In the genomic region with DNA sequence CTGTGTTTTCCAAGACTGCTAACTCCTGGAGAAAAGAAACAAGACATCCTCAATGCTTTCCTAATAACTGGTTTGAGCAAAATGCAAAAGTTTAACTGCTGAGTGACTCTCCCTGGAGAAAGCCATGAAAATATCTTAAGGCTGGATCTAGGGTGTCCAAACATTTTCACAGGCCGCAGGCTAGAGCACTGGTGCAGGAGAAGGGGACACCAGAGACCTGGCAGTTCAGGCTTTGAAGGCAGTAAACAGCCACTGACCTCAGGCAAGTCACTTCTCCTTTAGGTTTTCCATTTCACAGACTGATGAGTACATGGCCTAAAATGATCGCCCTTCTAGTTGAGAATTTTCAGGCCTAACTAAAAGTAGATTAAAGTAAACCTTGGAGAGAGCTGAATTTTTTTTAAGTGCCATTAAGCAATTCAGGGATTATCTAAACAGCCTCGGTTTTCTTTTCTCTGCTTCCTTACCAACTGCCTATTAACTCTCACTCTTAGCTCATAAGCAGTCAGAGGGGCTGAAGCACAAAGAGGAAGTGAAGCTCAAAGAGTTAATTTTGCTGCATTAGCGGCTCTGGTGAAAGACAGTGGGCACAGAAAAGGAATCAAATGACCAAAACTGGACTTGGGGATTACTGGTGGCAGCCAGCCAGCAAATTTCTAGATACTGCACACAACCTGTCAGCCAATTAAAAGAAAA, we compare ENCODE assay signal across 8 cellular contexts. TPM values are rescaled to one million over a fixed set of nuclear protein-coding genes. Genes with fewer than 3 reads are reported as not detected.
A peak's percentile ranks its signal among the peaks of the same experiment; 100 is the strongest.
DNase-seq lines count a peak whose midpoint lies in the region; ATAC-seq and TF ChIP-seq lines count a peak whose summit lies in the region.

No MANE protein-coding gene starts in this region.

- no peaks in the 10 kb centered on the region for H3F3A ChIP-seq in PC-3 (ENCODE audit: low read length, unreplicated experiment)

- POLR2A ChIA-PET in PC-3 (lab: Charles Lee; ENCODE audit: unreplicated experiment) = interaction anchor here (0.6 kb wide), 1 partner anchor 50 kb away, joined by 4 read pairs; no protein-coding TSS in a partner anchor

- DNase-seq in DMS 273 (lab: John Stamatoyannopoulos, UW; ENCODE audit: unreplicated experiment) (peak; percentile 23), DMS 273 treated with DMSO at 0.1 percent for 48 hours (lab: John Stamatoyannopoulos, UW) (no peak), PC-3 (peak; percentile 41), fibroblast of villous mesenchyme (ENCODE audit: low read depth) (peak; percentile 66)

- H3K4me3 ChIP-seq in PC-3 (ENCODE audit: low read length) = peak overlapping the region; percentile 92
- H3K4me3 ChIP-seq in fibroblast of villous mesenchyme (ENCODE audit: low read depth, low read length) = peak overlapping the region; percentile 22
- H3K4me3 ChIP-seq in skin epidermis = no peak overlapping the region

- ATAC-seq in PC-3 (no peak), HG03571 (IDR thresholded peaks at IDR 0.05; ENCODE audit: unreplicated experiment) (no peak), HG02571 (IDR thresholded peaks at IDR 0.05; ENCODE audit: unreplicated experiment) (no peak), HG02852 (IDR thresholded peaks at IDR 0.05; ENCODE audit: unreplicated experiment) (no peak)

- H2AFZ ChIP-seq in PC-3 (ENCODE audit: low read length) = no peak overlapping the region

- H3K79me2 ChIP-seq in PC-3 (ENCODE audit: low read length) = peaks cover 66% of the 10 kb centered on the region

- H3K36me3 ChIP-seq in PC-3 (ENCODE audit: low read depth, low read length) = peaks cover 17% of the 10 kb centered on the region; the same call in 1 of the 2 replicates

- no TSS peak for BruUV-seq in PC-3 (replicated peaks; lab: Mats Ljungman, UMichigan)

- peaks cover 38% of the 10 kb centered on the region for H3K4me1 ChIP-seq in PC-3 (ENCODE audit: insufficient read depth, low read length)

- peaks cover 56% of the 10 kb centered on the region for H4K20me1 ChIP-seq in PC-3 (ENCODE audit: low read length)

- no peaks in the 10 kb centered on the region for H3K9me3 ChIP-seq in PC-3 (ENCODE audit: low read length)

- no peak overlapping the region for H3K27ac ChIP-seq in PC-3 (ENCODE audit: low read length)
- peak overlapping the region in 12 of 21 experiments; percentile 7 to 57 (median 28) for H3K27ac ChIP-seq in skin epidermis

- H3K9me2 ChIP-seq in PC-3 (replicated peaks; ENCODE audit: low read length) = no peaks in the 10 kb centered on the region

- H3K9ac ChIP-seq in PC-3 (ENCODE audit: low read length) = no peak overlapping the region

- intact Hi-C loops in PC-3 (cut with micrococcal nuclease) = no loop called here

- TF ChIP-seq CTCF in PC-3 (conservative IDR thresholded peaks at IDR 0.05; ENCODE audit: low read depth, low read length) = no peak
- no peak for TF ChIP-seq CTCF in fibroblast of villous mesenchyme (IDR thresholded peaks at IDR 0.05; ENCODE audit: insufficient read depth, low read depth, low read length)

- H3K4me2 ChIP-seq in PC-3 (ENCODE audit: low read length) = peak overlapping the region; percentile 82

- CTCF ChIA-PET in PC-3 (lab: Charles Lee) = interaction anchor here (0.8 kb wide), 1 partner anchor 93 kb away, joined by 3 read pairs; no protein-coding TSS in a partner anchor

- H3K27me3 ChIP-seq in PC-3 (ENCODE audit: low read length) = no peaks in the 10 kb centered on the region

RNA-seq across cellular contexts. Expression of a gene that starts 2.3 kb away (rescaled TPM):
- total RNA-seq in PC-3 (2014; rRNA removed) = 57.5 and 71.9 TPM in 2 replicates
- total RNA-seq in fibroblast of villous mesenchyme = 10.8 and 11.9 TPM in 2 replicates

Comparison
In these comparisons a context has a peak if more than half of its experiments do, and no peak if none do; other contexts are left out.
1. H3K4me3 ChIP-seq: peak in PC-3 (single experiment) and fibroblast of villous mesenchyme (single experiment); none in skin epidermis (0 of 7).